In genomic region chr1:32651461-32652073, GRCh38 we compare ENCODE assay signal across 8 cellular contexts. TPM values are rescaled to one million over a fixed set of nuclear protein-coding genes. Genes with fewer than 3 reads are reported as not detected.
DNase-seq lines count a peak whose midpoint lies in the region; ATAC-seq and TF ChIP-seq lines count a peak whose summit lies in the region.

No MANE protein-coding gene starts in this region.

- peaks cover 23% of the 10 kb centered on the region; the same call in 1 of the 2 replicates for H3K36me3 ChIP-seq in GM23248 (ENCODE audit: low read depth)
- H3K36me3 ChIP-seq in parathyroid adenoma (ENCODE audit: control insufficient read depth, insufficient read depth, low read length), result no peaks in the 10 kb centered on the region

- peaks cover 28% of the 10 kb centered on the region; the same call in 1 of the 2 replicates for H3F3A ChIP-seq in GM23248 (ENCODE audit: insufficient read depth)

- H3K9me2 ChIP-seq in GM23248 (ENCODE audit: insufficient read depth), result no peaks in the 10 kb centered on the region

- in situ Hi-C loops in GM23248 (cut with MboI), result no loop called here
- in situ Hi-C loops in G401 (cut with HindIII; ENCODE audit: low sequenced_read_pairs), result no loop called here

- H3K27me3 ChIP-seq in GM23248 (replicated peaks; ENCODE audit: insufficient read depth) (no peaks in the 10 kb centered on the region), parathyroid adenoma (ENCODE audit: control insufficient read depth, insufficient read depth, low read length) (no peaks in the 10 kb centered on the region)

- H3K4me1 ChIP-seq in GM23248 (ENCODE audit: insufficient read depth), result peaks cover 20% of the 10 kb centered on the region
- H3K4me1 ChIP-seq in parathyroid adenoma, result peaks cover 4% of the 10 kb centered on the region

- H3K27ac ChIP-seq in GM23248 (peak overlapping the region; percentile 99), parathyroid adenoma (peak overlapping the region; percentile 100)

- peak overlapping the region; percentile 98 for H3K9ac ChIP-seq in GM23248
- peak overlapping the region; percentile 84 for H3K9ac ChIP-seq in parathyroid adenoma

- H3K79me2 ChIP-seq in GM23248 (ENCODE audit: insufficient read depth) (peaks cover 87% of the 10 kb centered on the region), parathyroid adenoma (peaks cover 22% of the 10 kb centered on the region)

- no peaks in the 10 kb centered on the region for H4K20me1 ChIP-seq in GM23248 (ENCODE audit: insufficient read depth)

- TF ChIP-seq CTCF in fibroblast of the aortic adventitia (IDR thresholded peaks at IDR 0.05; ENCODE audit: insufficient read depth, low read length), result no peak
- TF ChIP-seq CTCF in parathyroid adenoma (IDR thresholded peaks at IDR 0.05), result no peak

- DNase-seq in GM04503 (ENCODE audit: low read depth), result peak; percentile 26
- peak; percentile 76 for DNase-seq in GM23248
- DNase-seq in fibroblast of the aortic adventitia (ENCODE audit: low read depth), result no peak
- DNase-seq in AG08396 (ENCODE audit: low spot score), result no peak
- no peak for DNase-seq in G401 (ENCODE audit: low spot score)
- no peak for DNase-seq in hepatic stellate cell (ENCODE audit: low spot score)

- 2% methylated on average over 42 to 43 of the region's 43 CpGs for WGBS in GM23248 (ENCODE audit: low coverage in 1 of 2, low lambda C conversion rate in 2 of 2, missing lambda C conversion rate in 2 of 2), 2 experiments

- H3K4me2 ChIP-seq in GM23248 (ENCODE audit: unreplicated experiment) (peak overlapping the region; percentile 91), parathyroid adenoma (ENCODE audit: low read length) (peak overlapping the region; percentile 83)

- H3K4me3 ChIP-seq in GM23248, result peak overlapping the region; percentile 89
- H3K4me3 ChIP-seq in fibroblast of the aortic adventitia (ENCODE audit: low read depth, low read length), result peak overlapping the region; percentile 81
- H3K4me3 ChIP-seq in parathyroid adenoma (ENCODE audit: low read depth, low read length), result peak overlapping the region; percentile 94

- ATAC-seq in SK-N-SH treated with all-trans-retinoic acid at 6 μM for 48 hours, result peak; percentile 16

- H3K9me3 ChIP-seq in GM23248 (ENCODE audit: low read depth) (no peaks in the 10 kb centered on the region), parathyroid adenoma (ENCODE audit: control insufficient read depth, low read length) (no peaks in the 10 kb centered on the region)

- H2AFZ ChIP-seq in GM23248, result peak overlapping the region; percentile 84
- peak overlapping the region; percentile 83 for H2AFZ ChIP-seq in parathyroid adenoma

TF ChIP-seq in SK-N-SH treated with all-trans-retinoic acid at 6 μM for 48 hours, 23 proteins besides CTCF, POLR2A, EP300 and RAD21:
- TF ChIP-seq SNAI2 (CRISPR knock-in tag; IDR thresholded peaks at IDR 0.05), result no peak
- no peak for TF ChIP-seq CREB5 (CRISPR knock-in tag; IDR thresholded peaks at IDR 0.05; ENCODE audit: low read depth)
- no peak for TF ChIP-seq ARNTL (CRISPR knock-in tag; IDR thresholded peaks at IDR 0.05; ENCODE audit: borderline replicate concordance, low read depth)
- no peak for TF ChIP-seq OSR1 (CRISPR knock-in tag; IDR thresholded peaks at IDR 0.05)
- TF ChIP-seq ZFP3 (CRISPR knock-in tag; IDR thresholded peaks at IDR 0.05), result 0 out of 2 replicates have a peak, but pooled peaks have one; percentile 14
- TF ChIP-seq ZNF8 (CRISPR knock-in tag; IDR thresholded peaks at IDR 0.05), result no peak
- TF ChIP-seq PATZ1 (CRISPR knock-in tag; IDR thresholded peaks at IDR 0.05; ENCODE audit: borderline replicate concordance), result no peak
- no peak for TF ChIP-seq ESRRG (CRISPR knock-in tag; IDR thresholded peaks at IDR 0.05)

RNA-seq across cellular contexts. Expression of gene RBBP4, which starts 0.6 kb away (rescaled TPM):
- 72.4 and 89.9 TPM in 2 replicates for total RNA-seq in GM23248 (2014; rRNA removed; shearing (Covaris generic))
- 109 and 116 TPM in 2 replicates for polyA plus RNA-seq in GM23248 (2016; fragmentation: Nextera tagmentation; extraction: Ambion mirVana)
- 67.7 and 109 TPM in 2 replicates for total RNA-seq in fibroblast of the aortic adventitia (ENCODE audit: low replicate concordance)
- total RNA-seq in G401 (2014; rRNA removed; shearing (Covaris generic)), result 211 and 289 TPM in 2 replicates

RNA-seq across cellular contexts. Expression of gene ZBTB8OS, which starts 1.2 kb away (rescaled TPM):
- total RNA-seq in GM23248 (2014; rRNA removed; shearing (Covaris generic)), result 37.0 and 44.6 TPM in 2 replicates
- 48.9 and 52.9 TPM in 2 replicates for polyA plus RNA-seq in GM23248 (2016; fragmentation: Nextera tagmentation; extraction: Ambion mirVana)
- 34.6 and 40.0 TPM in 2 replicates for total RNA-seq in fibroblast of the aortic adventitia (ENCODE audit: low replicate concordance)
- total RNA-seq in G401 (2014; rRNA removed; shearing (Covaris generic)), result 101 and 103 TPM in 2 replicates

RNA-seq across cellular contexts. Expression of gene SYNC, which starts 51.0 kb away (rescaled TPM):
- 103 and 112 TPM in 2 replicates for total RNA-seq in GM23248 (2014; rRNA removed; shearing (Covaris generic))
- 60.0 and 60.5 TPM in 2 replicates for polyA plus RNA-seq in GM23248 (2016; fragmentation: Nextera tagmentation; extraction: Ambion mirVana)
- 141 and 240 TPM in 2 replicates for total RNA-seq in fibroblast of the aortic adventitia (ENCODE audit: low replicate concordance)
- total RNA-seq in G401 (2014; rRNA removed; shearing (Covaris generic)), result 6.5 and 7.9 TPM in 2 replicates

Comparison
In these comparisons a context has a peak if more than half of its experiments do, and no peak if none do; other contexts are left out.
1. DNase-seq: peak in GM04503 (single experiment) and GM23248 (single experiment); none in fibroblast of the aortic adventitia (single experiment), AG08396 (single experiment), G401 (single experiment) and hepatic stellate cell (single experiment).
2. RNA of gene SYNC, which starts 51.0 kb away (total RNA-seq): 141 to 240 TPM in fibroblast of the aortic adventitia and 103 to 112 TPM in GM23248; 6.5 to 7.9 TPM in G401; every median in the first group is over 10 times any median in the second.
3. Peak in every context shown above with its lines, with median percentiles within 50 percentile points of each other: H3K4me3 ChIP-seq.